Comparison of ENCODE assay signal across 19 cellular contexts in the genomic region with DNA sequence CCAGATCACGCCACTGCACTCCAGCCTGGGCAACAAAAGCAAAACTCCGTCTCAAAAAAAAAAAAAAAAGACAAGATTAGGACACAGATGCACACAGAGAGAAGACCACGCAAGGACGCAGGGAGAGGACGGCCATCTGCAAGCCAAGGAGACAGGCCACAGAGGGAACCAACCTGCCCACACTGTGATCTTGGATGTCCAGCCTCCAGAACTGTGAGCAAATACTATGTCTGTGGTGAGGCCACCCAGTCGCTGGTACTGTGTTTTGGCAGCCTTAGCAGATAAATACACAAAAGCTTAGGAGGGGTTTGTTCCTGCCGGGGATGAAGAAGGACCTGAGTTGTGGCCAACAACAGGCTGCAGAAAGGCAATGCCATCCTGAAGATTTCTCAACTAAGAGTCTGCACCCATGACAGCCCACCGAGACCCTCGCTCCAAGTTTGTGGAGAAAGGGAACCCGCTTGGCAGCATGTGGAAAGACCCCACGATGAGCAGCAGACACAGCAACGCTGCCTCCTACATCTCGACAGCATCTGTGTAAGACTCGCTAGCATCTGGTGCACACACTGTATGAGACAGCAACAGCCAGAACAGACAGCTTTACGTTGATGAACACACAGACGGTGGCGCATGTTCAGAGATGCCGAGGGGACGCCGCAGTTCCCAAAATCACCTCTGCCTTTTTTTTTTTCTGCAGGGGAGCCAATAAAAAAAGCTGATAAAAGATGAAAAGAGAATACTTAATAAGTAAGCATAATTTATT. TPM values are rescaled to one million over a fixed set of nuclear protein-coding genes. Genes with fewer than 3 reads are reported as not detected.
DNase-seq lines count a peak whose midpoint lies in the region; TF ChIP-seq lines count a peak whose summit lies in the region.
"Had no signal": no experiment of that assay in that cellular context is flagged by ENCODE, and none has a peak within 500 bp of the region (broad histone marks: within the 10 kb centered on the region; RNA-seq: fewer than 3 reads in every experiment).

No MANE protein-coding gene starts in this region.

- H3K9me3 ChIP-seq in BLaER1 (peaks cover 23% of the 10 kb centered on the region), GM23248 (ENCODE audit: low read depth) (no peaks in the 10 kb centered on the region)
- H3K9me3 ChIP-seq: BE2C had no signal

- H3K79me2 ChIP-seq in GM23248 (ENCODE audit: insufficient read depth), result peaks cover 96% of the 10 kb centered on the region

- TF ChIP-seq CTCF in brain (conservative IDR thresholded peaks at IDR 0.05) (no peak), progenitor cell of endocrine pancreas (IDR thresholded peaks at IDR 0.05; ENCODE audit: unreplicated experiment) (no peak)

- H3K27me3 ChIP-seq in BLaER1 (no peaks in the 10 kb centered on the region), GM23248 (replicated peaks; ENCODE audit: insufficient read depth) (no peaks in the 10 kb centered on the region)
- H3K27me3 ChIP-seq: BE2C had no signal

- H4K20me1 ChIP-seq in BLaER1 (peaks cover 89% of the 10 kb centered on the region), GM23248 (ENCODE audit: insufficient read depth) (peaks cover 22% of the 10 kb centered on the region)

- no peak overlapping the region for H3K4me3 ChIP-seq in BLaER1
- no peak overlapping the region for H3K4me3 ChIP-seq in GM23248
- H3K4me3 ChIP-seq: A549 had no signal

- peak; percentile 29 for DNase-seq in NCI-H1694 (lab: John Stamatoyannopoulos, UW)
- DNase-seq in progenitor cell of endocrine pancreas (ENCODE audit: low spot score, unreplicated experiment), result no peak
- no peak for DNase-seq in NCI-H446 (lab: John Stamatoyannopoulos, UW)
- no peak for DNase-seq in NCI-H146 treated with DMSO at 0.1 percent for 48 hours (lab: John Stamatoyannopoulos, UW; ENCODE audit: unreplicated experiment)
- no peak for DNase-seq in NCI-H524 treated with DMSO at 0.1 percent for 48 hours (lab: John Stamatoyannopoulos, UW)
- no peak for DNase-seq in GM23248
- DNase-seq: BE2C; Caco-2; CD4-positive, alpha-beta memory T cell; DMS 273 treated with DMSO at 0.1 percent for 48 hours; DMS79 treated with DMSO at 0.1 percent for 48 hours; KBM-7; NCI-H1092; NCI-H1436; NCI-H446 treated with DMSO at 0.1 percent for 48 hours; NCI-H69 had no signal

- in situ Hi-C loops in GM23248 (cut with MboI), result no loop called here

- H3K4me3 Mint-ChIP-seq in brain, result no peak overlapping the region
- no peak overlapping the region for H3K4me3 Mint-ChIP-seq in progenitor cell of endocrine pancreas (ENCODE audit: low read depth)
- H3K4me3 Mint-ChIP-seq: CD4-positive, alpha-beta memory T cell had no signal

- H3K36me3 Mint-ChIP-seq in brain, result peaks cover 67% of the 10 kb centered on the region
- H3K36me3 Mint-ChIP-seq in progenitor cell of endocrine pancreas (ENCODE audit: insufficient read depth), result peaks cover 16% of the 10 kb centered on the region

- H3K4me1 Mint-ChIP-seq in brain (no peaks in the 10 kb centered on the region), progenitor cell of endocrine pancreas (ENCODE audit: low read depth) (peaks cover 15% of the 10 kb centered on the region)

- H3K9me2 ChIP-seq in GM23248 (ENCODE audit: insufficient read depth), result no peaks in the 10 kb centered on the region

- peak overlapping the region in 3 of 5 experiments; percentile 24 to 36 (median 30) for H3K27ac Mint-ChIP-seq in brain
- H3K27ac Mint-ChIP-seq in progenitor cell of endocrine pancreas, result peak overlapping the region; percentile 41
- H3K27ac Mint-ChIP-seq: CD4-positive, alpha-beta memory T cell had no signal

- H2AFZ ChIP-seq in GM23248, result no peak overlapping the region

- peak overlapping the region; percentile 65; the same call in 1 of the 2 replicates for H3K4me2 ChIP-seq in BLaER1
- H3K4me2 ChIP-seq in GM23248 (ENCODE audit: unreplicated experiment), result no peak overlapping the region
- H3K4me2 ChIP-seq: A549 had no signal

- H3K9ac ChIP-seq in BLaER1 (no peak overlapping the region), GM23248 (no peak overlapping the region)

- H3F3A ChIP-seq in GM23248 (ENCODE audit: insufficient read depth), result peaks cover 45% of the 10 kb centered on the region

- H3K4me1 ChIP-seq in BLaER1, result peaks cover 80% of the 10 kb centered on the region
- peaks cover 48% of the 10 kb centered on the region for H3K4me1 ChIP-seq in GM23248 (ENCODE audit: insufficient read depth)

- peaks cover 37% of the 10 kb centered on the region for H3K36me3 ChIP-seq in BLaER1
- H3K36me3 ChIP-seq in GM23248 (ENCODE audit: low read depth), result 0 out of 2 replicates have a peak, but pooled peaks cover 3% of the 10 kb centered on the region
- H3K36me3 ChIP-seq: BE2C had no signal

- H3K9me3 Mint-ChIP-seq in brain, result peaks cover 7 to 26% (median 16%) of the 10 kb centered on the region in 5 experiments
- peaks cover 2% of the 10 kb centered on the region for H3K9me3 Mint-ChIP-seq in progenitor cell of endocrine pancreas (ENCODE audit: low read depth)

- no peak overlapping the region for H3K27ac ChIP-seq in BLaER1
- no peak overlapping the region for H3K27ac ChIP-seq in GM23248
- H3K27ac ChIP-seq: A549 had no signal

- H3K27me3 Mint-ChIP-seq in brain, result no peaks in the 10 kb centered on the region
- no peaks in the 10 kb centered on the region for H3K27me3 Mint-ChIP-seq in progenitor cell of endocrine pancreas
- H3K27me3 Mint-ChIP-seq: CD4-positive, alpha-beta memory T cell had no signal

- 69 to 70% methylated on average over 18 to 20 of the region's 20 CpGs for WGBS in GM23248 (ENCODE audit: low coverage in 1 of 2, low lambda C conversion rate in 2 of 2, missing lambda C conversion rate in 2 of 2), 2 experiments

RNA-seq across cellular contexts. Expression of a gene that starts 13.7 kb away (rescaled TPM):
- polyA plus RNA-seq in brain (ENCODE audit: insufficient read depth, low read depth, low replicate concordance), result 41.4 TPM
- 169 and 175 TPM in 2 replicates for total RNA-seq in progenitor cell of endocrine pancreas
- 122 and 129 TPM in 2 replicates for total RNA-seq in GM23248 (2014; rRNA removed; shearing (Covaris generic))
- 80.5 and 83.3 TPM in 2 replicates for polyA plus RNA-seq in GM23248 (2016; fragmentation: Nextera tagmentation; extraction: Ambion mirVana)
